In genomic region chr7:117705630-117706029, GRCh38 we compare ENCODE assay signal across 23 cellular contexts.
"Had no signal": no experiment of that assay in that cellular context is flagged by ENCODE, and none has a peak within 500 bp of the region (broad histone marks: within the 10 kb centered on the region; RNA-seq: fewer than 3 reads in every experiment).

No MANE protein-coding gene starts in this region.

- ATAC-seq: Right ventricle myocardium inferior, SK-N-SH treated with all-trans-retinoic acid at 6 μM for 48 hours had no signal

- H3K4me1 ChIP-seq: Peyer's patch had no signal

- H3K4me2 ChIP-seq: PC-9 had no signal

- H3K27me3 ChIP-seq: MG63, Peyer's patch, SJCRH30 had no signal

- H3K9me3 ChIP-seq: MG63, Peyer's patch, SJCRH30 had no signal

- H3K36me3 ChIP-seq: MG63, Peyer's patch, SJCRH30 had no signal

- DNase-seq: KBM-7, MG63, NCI-H1092, NCI-H1105 treated with DMSO at 0.1 percent for 48 hours, NCI-H1417 treated with DMSO at 0.1 percent for 48 hours, NCI-H146, NCI-H1694 treated with DMSO at 0.1 percent for 48 hours, NCI-H1930, NCI-H2081, NCI-H2107, NCI-H2227 treated with DMSO at 0.1 percent for 48 hours, NCI-H446, NCI-H510A, NCI-H524 treated with DMSO at 0.1 percent for 48 hours, NCI-H69, NCI-H774, Peyer's patch, SHP77 treated with DMSO at 0.1 percent for 48 hours, SJCRH30, T-helper 1 cell had no signal

- H3K4me3 ChIP-seq: MG63, PC-9, Peyer's patch, SJCRH30 had no signal

- H3K27ac ChIP-seq: PC-9, Peyer's patch, SJCRH30 had no signal
